ENCODE assay signal across 21 cellular contexts in genomic region chr15:101707983-101708382, GRCh38.
"Had no signal": no experiment of that assay in that cellular context is flagged by ENCODE, and none has a peak within 500 bp of the region (broad histone marks: within the 10 kb centered on the region; RNA-seq: fewer than 3 reads in every experiment).

No MANE protein-coding gene starts in this region.

- H3K9me3 Mint-ChIP-seq: natural killer cell treated with Interleukin-12 subunit alpha and Interleukin-12 subunit beta and Interleukin-15 and Interleukin-18, amount 100 ng/mL, for 72 hours; stimulated activated naive B cell treated with anti-CD40 and anti-IgM and Interleukin-4, amounts not matched to agents 10 μg/mL and 1 μg/mL and 100 μg/mL, for 72 hours had no signal

- DNase-seq: hippocampal formation; kidney glomerular epithelial cell; left cardiac atrium; midbrain; mucosa of descending colon; naive thymus-derived CD4-positive, alpha-beta T cell; ovary; right lobe of liver; stimulated activated CD4-positive, alpha-beta T cell treated with anti-CD3 and anti-CD28 coated beads, Interleukin-1b, Interleukin-23, amount 100 ng/mL, for 48 hours; stimulated activated CD4-positive, alpha-beta T cell treated with anti-CD3 and anti-CD28 coated beads, Interleukin-2, amount 100 ng/mL, for 48 hours; stimulated activated naive B cell treated with anti-CD40 and anti-IgM and Interleukin-4, amounts not matched to agents 10 μg/mL and 1 μg/mL and 100 μg/mL, for 72 hours; stimulated activated naive CD8-positive, alpha-beta T cell treated with anti-CD3 and anti-CD28 coated beads, Interleukin-15, Interleukin-2, amounts not matched to agents 100 U/mL and 50 U/mL, for 24 hours; stomach; testis; thyroid gland; transverse colon; upper lobe of left lung had no signal

- H3K4me3 Mint-ChIP-seq: naive thymus-derived CD4-positive, alpha-beta T cell; natural killer cell treated with Interleukin-12 subunit alpha and Interleukin-12 subunit beta and Interleukin-15 and Interleukin-18, amount 100 ng/mL, for 72 hours; stimulated activated naive B cell treated with anti-CD40 and anti-IgM and Interleukin-4, amounts not matched to agents 10 μg/mL and 1 μg/mL and 100 μg/mL, for 72 hours had no signal

- FAIRE-seq: keratinocyte had no signal

- H3K27me3 Mint-ChIP-seq: naive thymus-derived CD4-positive, alpha-beta T cell; natural killer cell treated with Interleukin-12 subunit alpha and Interleukin-12 subunit beta and Interleukin-15 and Interleukin-18, amount 100 ng/mL, for 72 hours; progenitor cell of endocrine pancreas; stimulated activated naive B cell treated with anti-CD40 and anti-IgM and Interleukin-4, amounts not matched to agents 10 μg/mL and 1 μg/mL and 100 μg/mL, for 72 hours had no signal

- ATAC-seq: left cardiac atrium; left lobe of liver; mucosa of descending colon; naive thymus-derived CD4-positive, alpha-beta T cell; natural killer cell treated with Interleukin-12 subunit alpha and Interleukin-12 subunit beta and Interleukin-15 and Interleukin-18, amount 100 ng/mL, for 72 hours; right lobe of liver; stimulated activated naive B cell treated with anti-CD40 and anti-IgM and Interleukin-4, amounts not matched to agents 10 μg/mL and 1 μg/mL and 100 μg/mL, for 72 hours; stimulated activated naive CD8-positive, alpha-beta T cell treated with anti-CD3 and anti-CD28 coated beads, Interleukin-15, Interleukin-2, amounts not matched to agents 100 U/mL and 50 U/mL, for 24 hours had no signal

- H3K27ac Mint-ChIP-seq: naive thymus-derived CD4-positive, alpha-beta T cell; natural killer cell treated with Interleukin-12 subunit alpha and Interleukin-12 subunit beta and Interleukin-15 and Interleukin-18, amount 100 ng/mL, for 72 hours; progenitor cell of endocrine pancreas; stimulated activated naive B cell treated with anti-CD40 and anti-IgM and Interleukin-4, amounts not matched to agents 10 μg/mL and 1 μg/mL and 100 μg/mL, for 72 hours had no signal
